Comparison of ENCODE assay signal across 24 cellular contexts in the genomic region with DNA sequence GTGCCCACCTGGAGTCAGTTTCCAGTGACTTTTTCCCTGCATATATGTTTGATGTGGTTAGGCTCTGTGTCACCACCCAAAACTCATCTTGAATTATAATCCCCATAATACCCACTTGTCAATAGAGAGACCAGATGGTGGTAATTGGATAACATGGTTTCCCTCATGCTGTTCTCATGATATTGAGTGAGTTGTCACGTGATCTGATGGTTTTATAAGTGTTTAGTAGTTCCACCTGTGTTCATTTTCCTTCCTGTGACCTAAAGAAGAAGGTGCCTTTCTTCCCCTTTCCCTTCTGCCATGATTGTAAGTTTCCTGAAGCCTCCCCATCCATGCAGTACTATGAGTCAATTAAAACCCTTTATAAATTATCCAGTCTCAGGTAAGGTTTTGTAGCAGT.
"Had no signal": no experiment of that assay in that cellular context is flagged by ENCODE, and none has a peak within 500 bp of the region (broad histone marks: within the 10 kb centered on the region; RNA-seq: fewer than 3 reads in every experiment).

No MANE protein-coding gene starts in this region.

- H3K9me3 Mint-ChIP-seq: activated CD8-positive, alpha-beta T cell treated with anti-CD3 and anti-CD28 coated beads for 36 hours; T-helper 1 cell treated with Interleukin-12 subunit alpha and Interleukin-12 subunit beta and Interleukin-4 antibody, amounts not matched to agents 30 μg/mL and 1 μg/mL, for 36 hours had no signal

- H3K27ac Mint-ChIP-seq: activated CD8-positive, alpha-beta T cell treated with anti-CD3 and anti-CD28 coated beads for 36 hours; activated naive CD8-positive, alpha-beta T cell treated with anti-CD3 and anti-CD28 coated beads, Interleukin-2, amount 10 ng/mL, durations not matched to agents 7 days and 5 days; activated T-cell treated with anti-CD3 and anti-CD28 coated beads, Interleukin-2, amount 50 U/mL, for 72 hours; activated T-helper 2 cell treated with anti-CD3 and anti-CD28 coated beads, Interferon-gamma antibody, Interleukin-2, Interleukin-4, amounts not matched to agents 10 μg/mL and 5 μg/mL and 100 μg/mL, durations not matched to agents 14 hours and 24 hours and 36 hours; T-helper 1 cell treated with Interleukin-12 subunit alpha and Interleukin-12 subunit beta and Interleukin-4 antibody, amounts not matched to agents 30 μg/mL and 1 μg/mL, for 36 hours had no signal

- H3K36me3 Mint-ChIP-seq: activated naive CD8-positive, alpha-beta T cell treated with anti-CD3 and anti-CD28 coated beads, Interleukin-2, amount 10 ng/mL, durations not matched to agents 7 days and 5 days had no signal

- H3K4me3 Mint-ChIP-seq: activated CD8-positive, alpha-beta T cell treated with anti-CD3 and anti-CD28 coated beads for 36 hours; activated naive CD8-positive, alpha-beta T cell treated with anti-CD3 and anti-CD28 coated beads, Interleukin-2, amount 10 ng/mL, durations not matched to agents 7 days and 5 days; activated T-cell treated with anti-CD3 and anti-CD28 coated beads, Interleukin-2, amount 50 U/mL, for 72 hours; T-helper 1 cell treated with Interleukin-12 subunit alpha and Interleukin-12 subunit beta and Interleukin-4 antibody, amounts not matched to agents 30 μg/mL and 1 μg/mL, for 36 hours had no signal

- ATAC-seq: activated CD4-positive, CD25-positive, alpha-beta regulatory T cell treated with anti-CD3 and anti-CD28 coated beads, Interleukin-2, amount 50 U/mL, for 24 hours; activated CD8-positive, alpha-beta T cell treated with anti-CD3 and anti-CD28 coated beads for 36 hours; activated T-cell treated with anti-CD3 and anti-CD28 coated beads, Interleukin-2, amount 50 U/mL, for 72 hours; PC-3 had no signal

- H3K27me3 Mint-ChIP-seq: activated CD8-positive, alpha-beta T cell treated with anti-CD3 and anti-CD28 coated beads for 36 hours; activated naive CD8-positive, alpha-beta T cell treated with anti-CD3 and anti-CD28 coated beads, Interleukin-2, amount 10 ng/mL, durations not matched to agents 7 days and 5 days had no signal

- H3K4me1 Mint-ChIP-seq: activated naive CD8-positive, alpha-beta T cell treated with anti-CD3 and anti-CD28 coated beads, Interleukin-2, amount 10 ng/mL, durations not matched to agents 7 days and 5 days had no signal

- DNase-seq: activated CD4-positive, alpha-beta T cell treated with anti-CD3 and anti-CD28 coated beads for 4 hours; activated CD8-positive, alpha-beta memory T cell treated with anti-CD3 and anti-CD28 coated beads, Interleukin-2, amount 50 U/mL, for 4 hours; activated CD8-positive, alpha-beta T cell treated with anti-CD3 and anti-CD28 coated beads for 36 hours; activated gamma-delta T cell treated with Interleukin-2 at 50 U/mL for 16 hours; activated naive CD4-positive, alpha-beta T cell treated with anti-CD3 and anti-CD28 coated beads, Interleukin-2, amount 50 U/mL, for 16 hours; activated naive CD8-positive, alpha-beta T cell treated with anti-CD3 and anti-CD28 coated beads, Interleukin-2, amount 10 ng/mL, durations not matched to agents 7 days and 5 days; activated T-cell treated with anti-CD3 and anti-CD28 coated beads, Interleukin-2, amount 50 U/mL, for 72 hours; adrenal gland; anterior cingulate cortex; caudate nucleus; colonic mucosa; Karpas-422; MM.1S; NCI-H1105; NCI-H1436; NCI-H1694 treated with DMSO at 0.1 percent for 48 hours; NCI-H2029 treated with DMSO at 0.1 percent for 48 hours; NCI-H345; NCI-H510A; PC-3; SHP77 had no signal
